Comparison of ENCODE assay signal across 15 cellular contexts in genomic region chr5:93589348-93589662, GRCh38. TPM values are rescaled to one million over a fixed set of nuclear protein-coding genes. Genes with fewer than 3 reads are reported as not detected.
DNase-seq lines count a peak whose midpoint lies in the region; ATAC-seq and TF ChIP-seq lines count a peak whose summit lies in the region.
"Had no signal": no experiment of that assay in that cellular context is flagged by ENCODE, and none has a peak within 500 bp of the region (broad histone marks: within the 10 kb centered on the region; RNA-seq: fewer than 3 reads in every experiment).

No MANE protein-coding gene starts in this region.

- TF ChIP-seq CTCF in AG04450 (IDR thresholded peaks at IDR 0.05; ENCODE audit: low read depth, low read length), result no peak
- no peak for TF ChIP-seq CTCF in fibroblast of mammary gland (conservative IDR thresholded peaks at IDR 0.05; ENCODE audit: control insufficient read depth, insufficient read depth, low read depth, low read length)
- no peak for TF ChIP-seq CTCF in neural crest cell (conservative IDR thresholded peaks at IDR 0.05)

- H3K27ac ChIP-seq in AG04450 (ENCODE audit: low read depth, low read length) (peak overlapping the region; percentile 39), angular gyrus (ENCODE audit: low read depth, low read length) (peak overlapping the region; percentile 72)

- CTCF ChIA-PET in AG04450 (lab: Charles Lee), result interaction anchor here (1.2 kb wide), 1 partner anchor 212 kb away, joined by 3 read pairs; no protein-coding TSS in a partner anchor

- H3K27ac Mint-ChIP-seq in neural crest cell (ENCODE audit: unreplicated experiment), result peak overlapping the region; percentile 99

- peaks cover 80% of the 10 kb centered on the region for H3K36me3 Mint-ChIP-seq in neural crest cell (ENCODE audit: low read depth)

- no peak overlapping the region for H3K4me3 Mint-ChIP-seq in neural crest cell

- peaks cover 78% of the 10 kb centered on the region for H3K27me3 Mint-ChIP-seq in neural crest cell (ENCODE audit: low read depth)

- ATAC-seq in HG02852 (IDR thresholded peaks at IDR 0.05; ENCODE audit: unreplicated experiment) (no peak), GM21526 (IDR thresholded peaks at IDR 0.05; ENCODE audit: low FRiP score, unreplicated experiment) (no peak)
- ATAC-seq: left lobe of liver, T-helper 17 cell had no signal

- H3K4me1 Mint-ChIP-seq in neural crest cell, result peaks cover 69% of the 10 kb centered on the region

- POLR2A ChIA-PET in AG04450 (lab: Yijun Ruan, JAX), result interaction anchor here (1.0 kb wide), 2 partner anchors 12 to 17 kb away, joined by 4 to 6 read pairs; no protein-coding TSS in a partner anchor

- H3K4me3 ChIP-seq in AG04450 (ENCODE audit: low read depth, low read length) (peak overlapping the region; percentile 92), fibroblast of mammary gland (ENCODE audit: control insufficient read depth, low read depth, low read length) (peak overlapping the region; percentile 43)

- no peak for DNase-seq in AG04450 (ENCODE audit: low read depth, low spot score)
- no peak for DNase-seq in fibroblast of mammary gland (ENCODE audit: low read depth)
- no peak for DNase-seq in neural crest cell (ENCODE audit: low read depth, low spot score)
- DNase-seq in stimulated activated CD4-positive, alpha-beta T cell treated with anti-CD3 and anti-CD28 coated beads, Interleukin-4, amount 100 ng/mL, for 24 hours, result no peak
- no peak for DNase-seq in medulla oblongata (ENCODE audit: extremely low spot score)
- DNase-seq: activated gamma-delta T cell treated with Interleukin-2 at 50 U/mL for 16 hours, aorta, naive B cell, NCI-H1417 treated with DMSO at 0.1 percent for 48 hours, Right ventricle myocardium superior, T-helper 17 cell had no signal

- no peaks in the 10 kb centered on the region for H3K9me3 Mint-ChIP-seq in neural crest cell

- H3K27me3 ChIP-seq in AG04450 (ENCODE audit: control insufficient read depth, insufficient read depth, low read length), result no peaks in the 10 kb centered on the region

- H3K9me3 ChIP-seq in AG04450 (ENCODE audit: control insufficient read depth, insufficient read depth, low read length), result peaks cover 3% of the 10 kb centered on the region; the same call in 1 of the 2 replicates

RNA-seq across cellular contexts. Expression of gene NR2F1, which starts 6.3 kb away (rescaled TPM):
- polyA plus RNA-seq in AG04450 (2011; rRNA removed), result 47.9 and 65.5 TPM in 2 replicates
- polyA minus RNA-seq in AG04450 (2011; rRNA and poly(A)+ RNA removed), result 63.1 and 83.0 TPM in 2 replicates
- 411 and 426 TPM in 2 replicates for total RNA-seq in neural crest cell
- total RNA-seq: T-helper 17 cell had no signal

RNA-seq across cellular contexts. Expression of gene NR2F1-AS1, which starts 8.3 kb away (rescaled TPM):
- 25.5 and 29.9 TPM in 2 replicates for polyA plus RNA-seq in AG04450 (2011; rRNA removed)
- polyA minus RNA-seq in AG04450 (2011; rRNA and poly(A)+ RNA removed), result 17.1 and 19.4 TPM in 2 replicates
- total RNA-seq in neural crest cell, result 52.4 and 53.1 TPM in 2 replicates
- total RNA-seq: T-helper 17 cell had no signal
